ENCODE assay signal across 13 cellular contexts in genomic region chr12:78726854-78727253, GRCh38.
"Had no signal": no experiment of that assay in that cellular context is flagged by ENCODE, and none has a peak within 500 bp of the region (broad histone marks: within the 10 kb centered on the region; RNA-seq: fewer than 3 reads in every experiment).

No MANE protein-coding gene starts in this region.

- H3K4me1 ChIP-seq: ascending aorta, lower lobe of right lung, tibial artery had no signal

- H3K9me3 Mint-ChIP-seq: activated naive CD4-positive, alpha-beta T cell treated with anti-CD3 and anti-CD28 coated beads, Interleukin-2, amount 50 U/mL, for 24 hours; dendritic cell treated with granulocyte-macrophage colony-stimulating factor and Interleukin-4, amounts not matched to agents 40 ng/mL and 50 ng/mL, for 4 days; mesothelial cell of epicardium; nephron had no signal

- DNase-seq: activated CD4-positive, alpha-beta T cell treated with anti-CD3 and anti-CD28 coated beads, Interleukin-2, amount 50 U/mL, for 1 hour; activated CD4-positive, CD25-positive, alpha-beta regulatory T cell treated with anti-CD3 and anti-CD28 coated beads, Interleukin-2, amount 50 U/mL, for 72 hours; activated gamma-delta T cell; effector memory CD4-positive, alpha-beta T cell; lower lobe of right lung; occipital lobe; stimulated activated naive CD4-positive, alpha-beta T cell; tibial artery had no signal

- H3K4me3 Mint-ChIP-seq: activated naive CD4-positive, alpha-beta T cell treated with anti-CD3 and anti-CD28 coated beads, Interleukin-2, amount 50 U/mL, for 24 hours; dendritic cell treated with granulocyte-macrophage colony-stimulating factor and Interleukin-4, amounts not matched to agents 40 ng/mL and 50 ng/mL, for 4 days; mesothelial cell of epicardium; nephron had no signal

- H3K36me3 Mint-ChIP-seq: activated naive CD4-positive, alpha-beta T cell treated with anti-CD3 and anti-CD28 coated beads, Interleukin-2, amount 50 U/mL, for 24 hours; mesothelial cell of epicardium had no signal

- H3K27ac Mint-ChIP-seq: activated naive CD4-positive, alpha-beta T cell treated with anti-CD3 and anti-CD28 coated beads, Interleukin-2, amount 50 U/mL, for 24 hours; dendritic cell treated with granulocyte-macrophage colony-stimulating factor and Interleukin-4, amounts not matched to agents 40 ng/mL and 50 ng/mL, for 4 days; mesothelial cell of epicardium; nephron had no signal

- H3K27ac ChIP-seq: ascending aorta, lower lobe of right lung, tibial artery had no signal

- H3K4me1 Mint-ChIP-seq: activated naive CD4-positive, alpha-beta T cell treated with anti-CD3 and anti-CD28 coated beads, Interleukin-2, amount 50 U/mL, for 24 hours had no signal

- H3K27me3 Mint-ChIP-seq: activated naive CD4-positive, alpha-beta T cell treated with anti-CD3 and anti-CD28 coated beads, Interleukin-2, amount 50 U/mL, for 24 hours; dendritic cell treated with granulocyte-macrophage colony-stimulating factor and Interleukin-4, amounts not matched to agents 40 ng/mL and 50 ng/mL, for 4 days had no signal

- H3K27me3 ChIP-seq: ascending aorta, tibial artery had no signal

- H3K36me3 ChIP-seq: ascending aorta, lower lobe of right lung, tibial artery had no signal

- H3K4me3 ChIP-seq: ascending aorta, lower lobe of right lung, tibial artery had no signal

- H3K9me3 ChIP-seq: ascending aorta, lower lobe of right lung, tibial artery had no signal

- ATAC-seq: lower lobe of right lung had no signal
